ENCODE assay signal across 23 cellular contexts in genomic region chr5:97601651-97602050, GRCh38.
DNase-seq lines count a peak whose midpoint lies in the region; ATAC-seq, FAIRE-seq and TF ChIP-seq lines count a peak whose summit lies in the region.
"Had no signal": no experiment of that assay in that cellular context is flagged by ENCODE, and none has a peak within 500 bp of the region (broad histone marks: within the 10 kb centered on the region; RNA-seq: fewer than 3 reads in every experiment).

No MANE protein-coding gene starts in this region.

- H3K4me3 ChIP-seq in astrocyte of the spinal cord (ENCODE audit: low read depth, low read length) (no peak overlapping the region), endothelial cell of umbilical vein (replicated peaks in 1 of 3; ENCODE audit: insufficient read depth in 1 of 3, low read depth in 1 of 3, low read length in 3 of 3) (no peak overlapping the region), GM23338 (no peak overlapping the region)

- 0 out of 2 replicates have a peak, but pooled peaks cover 8% of the 10 kb centered on the region for H3K9me2 ChIP-seq in GM23338 (ENCODE audit: insufficient read depth)

- TF ChIP-seq CTCF in astrocyte of the spinal cord (IDR thresholded peaks at IDR 0.05; ENCODE audit: low read depth, low read length), result no peak
- no peak for TF ChIP-seq CTCF in endothelial cell of umbilical vein (IDR thresholded peaks at IDR 0.05; ENCODE audit: extremely low read depth in 1 of 2, insufficient read depth in 1 of 2, low read depth in 1 of 2, low read length in 2 of 2)
- TF ChIP-seq CTCF in RWPE1 (conservative IDR thresholded peaks at IDR 0.05; ENCODE audit: low read depth), result no peak
- TF ChIP-seq CTCF in GM23338 (conservative IDR thresholded peaks at IDR 0.05; ENCODE audit: low read depth in 2 of 2), result no peak

- no peaks in the 10 kb centered on the region for H3K27me3 Mint-ChIP-seq in GM23338 (ENCODE audit: insufficient read depth, low read depth, poor library complexity)
- H3K27me3 Mint-ChIP-seq: CD8-positive, alpha-beta memory T cell had no signal

- no peak overlapping the region for H3K27ac Mint-ChIP-seq in GM23338
- H3K27ac Mint-ChIP-seq: CD4-positive, CD25-positive, alpha-beta regulatory T cell; CD8-positive, alpha-beta memory T cell; HFFc6 had no signal

- H3K9me3 Mint-ChIP-seq in GM23338, result peaks cover 33% of the 10 kb centered on the region

- BruUV-seq in endothelial cell of umbilical vein (replicated peaks; lab: Mats Ljungman, UMichigan), result no TSS peak

- dilution Hi-C loops in endothelial cell of umbilical vein (cut with MboI; ENCODE audit: extremely low pct_ligation_motif_present, low sequenced_read_pairs), result no loop called here

- no peaks in the 10 kb centered on the region for H3K9me3 ChIP-seq in endothelial cell of umbilical vein (replicated peaks; ENCODE audit: control insufficient read depth, insufficient read depth, low read length)
- H3K9me3 ChIP-seq: BE2C, Caco-2 had no signal

- DNase-seq in astrocyte of the spinal cord (ENCODE audit: low read depth, low spot score) (peak; percentile 10), endothelial cell of umbilical vein (ENCODE audit: low read depth, low spot score) (peak; percentile 72), kidney tubule cell (ENCODE audit: low spot score) (peak; percentile 13), RWPE1 (ENCODE audit: low spot score) (no peak), NCI-H774 (lab: John Stamatoyannopoulos, UW) (no peak), GM23338 (ENCODE audit: low spot score) (no peak), iPS-NIHi11 (ENCODE audit: low spot score) (no peak)
- DNase-seq: ACHN; BE2C; C1 segment of cervical spinal cord; Caco-2; CD4-positive, CD25-positive, alpha-beta regulatory T cell; CD8-positive, alpha-beta memory T cell; GOT3; H7; HFFc6; IMR-90 had no signal

- peaks cover 14% of the 10 kb centered on the region; the same call in 2 of the 3 replicates for H3K36me3 Mint-ChIP-seq in GM23338 (ENCODE audit: low read depth)
- H3K36me3 Mint-ChIP-seq: CD4-positive, CD25-positive, alpha-beta regulatory T cell; CD8-positive, alpha-beta memory T cell had no signal

- H3K4me1 ChIP-seq in endothelial cell of umbilical vein (ENCODE audit: control insufficient read depth, extremely low read depth, insufficient read depth, low read length), result peaks cover 2% of the 10 kb centered on the region
- H3K4me1 ChIP-seq in GM23338 (ENCODE audit: insufficient read depth), result no peaks in the 10 kb centered on the region
- H3K4me1 ChIP-seq: BE2C, Caco-2 had no signal

- H3K9me1 ChIP-seq in endothelial cell of umbilical vein (replicated peaks; ENCODE audit: control insufficient read depth, extremely low read depth, insufficient read depth, low read length), result no peaks in the 10 kb centered on the region

- no peaks in the 10 kb centered on the region for H3F3A ChIP-seq in GM23338 (replicated peaks; ENCODE audit: low read depth)

- H3K4me3 Mint-ChIP-seq in GM23338, result no peak overlapping the region
- H3K4me3 Mint-ChIP-seq: CD4-positive, CD25-positive, alpha-beta regulatory T cell; CD8-positive, alpha-beta memory T cell; HFFc6 had no signal

- no peaks in the 10 kb centered on the region for H3K4me1 Mint-ChIP-seq in GM23338
- H3K4me1 Mint-ChIP-seq: CD4-positive, CD25-positive, alpha-beta regulatory T cell; CD8-positive, alpha-beta memory T cell had no signal

- H3K36me3 ChIP-seq in endothelial cell of umbilical vein (ENCODE audit: control insufficient read depth in 2 of 2, extremely low read depth in 1 of 2, insufficient read depth in 2 of 2, low read length in 2 of 2), result no peaks in the 10 kb centered on the region
- H3K36me3 ChIP-seq in GM23338 (ENCODE audit: insufficient read depth), result no peaks in the 10 kb centered on the region
- H3K36me3 ChIP-seq: BE2C had no signal

- no peaks in the 10 kb centered on the region for H3K27me3 ChIP-seq in endothelial cell of umbilical vein (ENCODE audit: control insufficient read depth in 2 of 2, insufficient read depth in 2 of 2, low read length in 2 of 2)
- no peaks in the 10 kb centered on the region for H3K27me3 ChIP-seq in GM23338 (ENCODE audit: insufficient read depth)
- H3K27me3 ChIP-seq: BE2C had no signal

- H3K79me2 ChIP-seq in endothelial cell of umbilical vein (ENCODE audit: control insufficient read depth, insufficient read depth, low read length), result no peaks in the 10 kb centered on the region
- no peaks in the 10 kb centered on the region for H3K79me2 ChIP-seq in GM23338 (replicated peaks; ENCODE audit: insufficient read depth)

- no peaks in the 10 kb centered on the region for H4K20me1 ChIP-seq in endothelial cell of umbilical vein (replicated peaks; ENCODE audit: control insufficient read depth, extremely low read depth, insufficient read depth, low read length)
- no peaks in the 10 kb centered on the region for H4K20me1 ChIP-seq in GM23338 (replicated peaks; ENCODE audit: insufficient read depth)

- in situ Hi-C loops in astrocyte of the spinal cord (cut with HindIII; ENCODE audit: low sequenced_read_pairs), result no loop called here

- H3K9ac ChIP-seq in endothelial cell of umbilical vein (replicated peaks; ENCODE audit: extremely low read depth, insufficient read depth, low read length), result no peak overlapping the region

- FAIRE-seq in endothelial cell of umbilical vein (lab: Jason Lieb, UNC), result no peak
- FAIRE-seq: D721Med, G401.6, GM12891, HTR-8/SVneo had no signal

- intact Hi-C loops in endothelial cell of umbilical vein (cut with micrococcal nuclease), result no loop called here

- H3K27ac ChIP-seq in endothelial cell of umbilical vein (ENCODE audit: insufficient read depth, low read depth, low read length), result no peak overlapping the region
- H3K27ac ChIP-seq in RWPE1, result no peak overlapping the region
- H3K27ac ChIP-seq in GM23338 (ENCODE audit: low read depth), result no peak overlapping the region
- H3K27ac ChIP-seq: HL-60 had no signal

- ATAC-seq in GM23338, result no peak
- ATAC-seq: HCT116 had no signal

- CTCF ChIA-PET in endothelial cell of umbilical vein (lab: Charles Lee) (interaction anchor here (0.9 to 2.9 kb wide), 5 partner anchors 8 to 71 kb away, joined by 3 to 11 read pairs (median 3); no protein-coding TSS in a partner anchor), RWPE1 (lab: Yijun Ruan, JAX) (interaction anchor here (0.6 kb wide), 1 partner anchor 1459 kb away, joined by 4 read pairs; no protein-coding TSS in a partner anchor)

- TF ChIP-seq POLR2A in endothelial cell of umbilical vein (IDR thresholded peaks at IDR 0.05; ENCODE audit: low read depth, low read length), result no peak

- no peak overlapping the region for H2AFZ ChIP-seq in endothelial cell of umbilical vein (ENCODE audit: low read depth, low read length)
- no peak overlapping the region for H2AFZ ChIP-seq in GM23338

- POLR2A ChIA-PET in endothelial cell of umbilical vein (lab: Charles Lee) (no interaction called here), RWPE1 (lab: Yijun Ruan, JAX; ENCODE audit: low non-redundant PET) (no interaction called here)

- H3K4me2 ChIP-seq in endothelial cell of umbilical vein (ENCODE audit: insufficient read depth, low read length) (peak overlapping the region; percentile 22), GM23338 (no peak overlapping the region)

TF ChIP-seq in endothelial cell of umbilical vein, 7 proteins besides CTCF, POLR2A, EP300 and RAD21:
- TF ChIP-seq EZH2 (IDR thresholded peaks at IDR 0.05; ENCODE audit: borderline replicate concordance, low read depth, low read length, severe bottlenecking) (no peak), JUN (IDR thresholded peaks at IDR 0.05; ENCODE audit: borderline replicate concordance, insufficient read depth, insufficient read length, low read depth) (no peak), MYC (IDR thresholded peaks at IDR 0.05; ENCODE audit: low read depth, low read length) (no peak), GATA2 (IDR thresholded peaks at IDR 0.05; ENCODE audit: insufficient read depth, insufficient read length, low read depth, low read length) (no peak), FOS (IDR thresholded peaks at IDR 0.05; ENCODE audit: borderline replicate concordance, insufficient read depth, low read length) (no peak), POLR2AphosphoS5 (IDR thresholded peaks at IDR 0.05; ENCODE audit: insufficient read depth, low read depth, low read length) (no peak)
- TF ChIP-seq, protein P1, sequence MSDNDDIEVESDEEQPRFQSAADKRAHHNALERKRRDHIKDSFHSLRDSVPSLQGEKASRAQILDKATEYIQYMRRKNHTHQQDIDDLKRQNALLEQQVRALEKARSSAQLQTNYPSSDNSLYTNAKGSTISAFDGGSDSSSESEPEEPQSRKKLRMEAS (IDR thresholded peaks at IDR 0.05; ENCODE audit: insufficient read depth, insufficient read length), result no peak

TF ChIP-seq in GM23338, 12 proteins besides CTCF, POLR2A, EP300 and RAD21:
- TF ChIP-seq EZH2 (IDR thresholded peaks at IDR 0.05; ENCODE audit: low read depth, unreplicated experiment), result no peak
- TF ChIP-seq CREB1 (CRISPR knock-in tag; IDR thresholded peaks at IDR 0.05; ENCODE audit: low read depth), result no peak
- TF ChIP-seq ZNF114 (CRISPR knock-in tag; IDR thresholded peaks at IDR 0.05), result no peak
- TF ChIP-seq EZH2phosphoT487 (IDR thresholded peaks at IDR 0.05; ENCODE audit: unreplicated experiment), result no peak
- no peak for TF ChIP-seq REST (IDR thresholded peaks at IDR 0.05; ENCODE audit: unreplicated experiment)
- TF ChIP-seq POLR2AphosphoS5 (IDR thresholded peaks at IDR 0.05; ENCODE audit: low read depth), result no peak

Comparison
In these comparisons a context has a peak if more than half of its experiments do, and no peak if none do; other contexts are left out.
1. DNase-seq: peak in astrocyte of the spinal cord (single experiment), endothelial cell of umbilical vein (single experiment) and kidney tubule cell (single experiment); none in RWPE1 (single experiment), NCI-H774 (single experiment), GM23338 (single experiment) and iPS-NIHi11 (single experiment).